In genomic region chr11:43497144-43497543, GRCh38 we compare ENCODE assay signal across 20 cellular contexts.
"Had no signal": no experiment of that assay in that cellular context is flagged by ENCODE, and none has a peak within 500 bp of the region (broad histone marks: within the 10 kb centered on the region; RNA-seq: fewer than 3 reads in every experiment).

No MANE protein-coding gene starts in this region.

- H3K9me3 Mint-ChIP-seq: activated T-cell treated with anti-CD3 and anti-CD28 coated beads, Interleukin-2, amount 50 U/mL, for 24 hours; type B pancreatic cell had no signal

- H3K27ac Mint-ChIP-seq: activated T-cell treated with anti-CD3 and anti-CD28 coated beads, Interleukin-2, amount 50 U/mL, for 24 hours; brain; type B pancreatic cell had no signal

- FAIRE-seq: kidney had no signal

- H3K4me1 Mint-ChIP-seq: brain, neural crest cell had no signal

- H3K4me3 Mint-ChIP-seq: activated T-cell treated with anti-CD3 and anti-CD28 coated beads, Interleukin-2, amount 50 U/mL, for 24 hours; brain; neural crest cell; type B pancreatic cell had no signal

- H3K4me1 ChIP-seq: colonic mucosa, lower lobe of right lung, suprapubic skin had no signal

- DNase-seq: activated CD4-positive, CD25-positive, alpha-beta regulatory T cell treated with anti-CD3 and anti-CD28 coated beads, Interleukin-2, amount 50 U/mL, for 72 hours; activated naive CD4-positive, alpha-beta T cell treated with anti-CD3 and anti-CD28 coated beads, Interleukin-2, amount 50 U/mL, for 16 hours; activated T-cell treated with anti-CD3 and anti-CD28 coated beads, Interleukin-2, amount 50 U/mL, for 24 hours; amniotic stem cell; central memory CD4-positive, alpha-beta T cell; colonic mucosa; foreskin fibroblast; glutamatergic neuron; hypothalamus; kidney; lower lobe of right lung; ovary; stimulated activated CD4-positive, alpha-beta T cell treated with anti-CD3 and anti-CD28 coated beads, Interleukin-4, amount 100 ng/mL, for 1 hour; stimulated activated naive CD4-positive, alpha-beta T cell; T-helper 1 cell; T1000 had no signal

- H3K27me3 ChIP-seq: colonic mucosa, ovary, suprapubic skin had no signal

- H3K9me3 ChIP-seq: colonic mucosa, lower lobe of right lung, ovary, suprapubic skin had no signal

- H3K27ac ChIP-seq: colonic mucosa, lower lobe of right lung, ovary, suprapubic skin had no signal

- H3K4me3 ChIP-seq: colonic mucosa, lower lobe of right lung, ovary, suprapubic skin had no signal

- H3K36me3 ChIP-seq: ovary had no signal

- ATAC-seq: lower lobe of right lung had no signal
